28 cellular contexts compared by ENCODE assay signal in the genomic region with DNA sequence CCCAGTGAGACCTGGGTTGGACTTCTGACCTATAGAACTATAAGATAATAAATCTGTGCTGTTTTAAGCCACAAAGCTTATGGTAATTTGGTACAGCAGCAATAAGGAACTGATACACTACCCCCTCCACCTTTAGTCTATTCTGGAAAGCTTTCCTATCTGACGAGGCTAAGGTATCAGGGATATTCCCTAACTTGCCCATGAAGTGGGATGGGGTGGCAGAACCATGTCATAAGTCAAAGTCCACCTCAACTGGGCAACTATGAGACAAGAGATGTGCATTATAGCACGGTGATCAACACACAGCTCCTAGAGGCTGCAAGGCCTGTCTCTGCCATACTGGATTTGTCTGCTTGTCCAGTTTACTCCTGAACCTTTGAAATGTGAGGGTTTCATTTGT.
"Had no signal": no experiment of that assay in that cellular context is flagged by ENCODE, and none has a peak within 500 bp of the region (broad histone marks: within the 10 kb centered on the region; RNA-seq: fewer than 3 reads in every experiment).

No MANE protein-coding gene starts in this region.

- H3K27ac Mint-ChIP-seq: dendritic cell treated with granulocyte-macrophage colony-stimulating factor and Interleukin-4, amounts not matched to agents 40 ng/mL and 50 ng/mL, for 4 days; effector memory CD8-positive, alpha-beta T cell; endodermal cell; immature natural killer cell; mesothelial cell of epicardium; naive B cell had no signal

- H3K9me3 ChIP-seq: esophagus squamous epithelium, gastrocnemius medialis, heart right ventricle, left lung, lower lobe of right lung had no signal

- ATAC-seq: effector memory CD8-positive, alpha-beta T cell; esophagus mucosa; gastrocnemius medialis; heart right ventricle; left lung; left ventricle myocardium superior; lower lobe of right lung had no signal

- DNase-seq: cortex of kidney; effector CD8-positive, alpha-beta T cell; effector memory CD8-positive, alpha-beta T cell; endodermal cell; erythroblast; esophagus squamous epithelium; foreskin fibroblast; foreskin melanocyte; gastrocnemius medialis; glutamatergic neuron; head of caudate nucleus; heart right ventricle; hippocampal formation; immature natural killer cell; islet precursor cell; kidney; kidney glomerular epithelial cell; left lung; left ventricle myocardium superior; lower lobe of right lung; mesenchymal stem cell; naive B cell had no signal

- H3K4me3 ChIP-seq: esophagus squamous epithelium, gastrocnemius medialis, heart right ventricle, left lung, lower lobe of right lung had no signal

- H3K36me3 Mint-ChIP-seq: immature natural killer cell, mesothelial cell of epicardium, naive B cell had no signal

- H3K4me1 ChIP-seq: gastrocnemius medialis, heart right ventricle, left lung, lower lobe of right lung had no signal

- H3K27me3 ChIP-seq: gastrocnemius medialis, heart right ventricle, left lung had no signal

- H3K9me3 Mint-ChIP-seq: dendritic cell treated with granulocyte-macrophage colony-stimulating factor and Interleukin-4, amounts not matched to agents 40 ng/mL and 50 ng/mL, for 4 days; effector memory CD8-positive, alpha-beta T cell; endodermal cell; naive B cell had no signal

- H3K4me3 Mint-ChIP-seq: dendritic cell treated with granulocyte-macrophage colony-stimulating factor and Interleukin-4, amounts not matched to agents 40 ng/mL and 50 ng/mL, for 4 days; effector memory CD8-positive, alpha-beta T cell; endodermal cell; immature natural killer cell; mesothelial cell of epicardium; naive B cell had no signal

- FAIRE-seq: colon, endometrium, kidney had no signal

- H3K4me1 Mint-ChIP-seq: immature natural killer cell, mesothelial cell of epicardium, naive B cell had no signal

- H3K36me3 ChIP-seq: esophagus squamous epithelium, gastrocnemius medialis, heart right ventricle, left lung, lower lobe of right lung had no signal

- H3K27ac ChIP-seq: epithelial cell of prostate, esophagus squamous epithelium, gastrocnemius medialis, heart right ventricle, left lung, lower lobe of right lung had no signal
